3 cellular contexts compared by ENCODE assay signal in genomic region chr11:47357985-47358730, GRCh38.
TF ChIP-seq lines count a peak whose summit lies in the region.

No MANE protein-coding gene starts in this region.

TF ChIP-seq in GM12891, 5 proteins besides CTCF, POLR2A, EP300 and RAD21:
- TF ChIP-seq POLR2AphosphoS5 (IDR thresholded peaks at IDR 0.05; ENCODE audit: low read depth, low read length) (no peak), PAX5 (IDR thresholded peaks at IDR 0.05; ENCODE audit: insufficient read depth, low read length, severe bottlenecking) (no peak), POU2F2 (IDR thresholded peaks at IDR 0.05; ENCODE audit: low read depth, low read length) (no peak), SPI1 (IDR thresholded peaks at IDR 0.05; ENCODE audit: low read depth, low read length) (no peak), TAF1 (IDR thresholded peaks at IDR 0.05; ENCODE audit: low read depth, low read length) (no peak)
TF ChIP-seq in GM12891: peak in this region for 0.

TF ChIP-seq in IMR-90, 13 proteins besides CTCF, POLR2A, EP300 and RAD21:
- TF ChIP-seq SMC3 (IDR thresholded peaks at IDR 0.05; ENCODE audit: low read depth, low read length) (no peak), USF2 (IDR thresholded peaks at IDR 0.05; ENCODE audit: low read depth, low read length) (no peak), RCOR1 (IDR thresholded peaks at IDR 0.05; ENCODE audit: insufficient replicate concordance, low read length) (no peak), RFX5 (IDR thresholded peaks at IDR 0.05; ENCODE audit: low read depth, low read length) (no peak), MAZ (IDR thresholded peaks at IDR 0.05; ENCODE audit: borderline replicate concordance, low read depth, low read length) (no peak), MXI1 (IDR thresholded peaks at IDR 0.05; ENCODE audit: borderline replicate concordance, low read depth, low read length) (no peak), CEBPB (IDR thresholded peaks at IDR 0.05; ENCODE audit: low read depth, low read length) (no peak), FOS (IDR thresholded peaks at IDR 0.05; ENCODE audit: low read depth, low read length) (no peak), BHLHE40 (IDR thresholded peaks at IDR 0.05; ENCODE audit: low read depth, low read length) (no peak), CHD1 (IDR thresholded peaks at IDR 0.05; ENCODE audit: low read depth, low read length) (no peak), NFE2L2 (IDR thresholded peaks at IDR 0.05; ENCODE audit: low read depth, low read length) (no peak)
TF ChIP-seq in IMR-90: peak in this region for 0.

TF ChIP-seq in H1, 55 proteins besides CTCF, POLR2A, EP300 and RAD21:
- TF ChIP-seq SUZ12 (IDR thresholded peaks at IDR 0.05; ENCODE audit: low read length) = no peak
- TF ChIP-seq HDAC6 (IDR thresholded peaks at IDR 0.05; ENCODE audit: low read depth, low read length) = no peak
- TF ChIP-seq RFX5 (IDR thresholded peaks at IDR 0.05; ENCODE audit: borderline replicate concordance, low read depth, low read length) = no peak
- no peak for TF ChIP-seq ATF3 (IDR thresholded peaks at IDR 0.05; ENCODE audit: insufficient read depth, low read depth, low read length)
- TF ChIP-seq SIX5 (IDR thresholded peaks at IDR 0.05; ENCODE audit: low read depth, low read length) = no peak
- TF ChIP-seq POU5F1 (IDR thresholded peaks at IDR 0.05; ENCODE audit: low read depth, low read length) = no peak
- no peak for TF ChIP-seq TAF7 (optimal IDR thresholded peaks at IDR 0.05; ENCODE audit: borderline replicate concordance, low read depth, low read length)
- TF ChIP-seq NRF1 (IDR thresholded peaks at IDR 0.05; ENCODE audit: low read depth, low read length) = no peak
- no peak for TF ChIP-seq ASH2L (IDR thresholded peaks at IDR 0.05; ENCODE audit: low read length)
- TF ChIP-seq ATF2 (IDR thresholded peaks at IDR 0.05; ENCODE audit: low read length) = no peak
- TF ChIP-seq TAF1 (IDR thresholded peaks at IDR 0.05; ENCODE audit: low read depth, low read length) = no peak
- no peak for TF ChIP-seq EGR1 (IDR thresholded peaks at IDR 0.05; ENCODE audit: borderline replicate concordance, low read depth, low read length)
- no peak for TF ChIP-seq USF2 (IDR thresholded peaks at IDR 0.05; ENCODE audit: low read length)
- TF ChIP-seq BACH1 (IDR thresholded peaks at IDR 0.05; ENCODE audit: low read length) = no peak
- no peak for TF ChIP-seq NANOG (IDR thresholded peaks at IDR 0.05; ENCODE audit: insufficient read depth, low read depth, low read length, poor library complexity, severe bottlenecking)
- TF ChIP-seq KDM1A (IDR thresholded peaks at IDR 0.05; ENCODE audit: borderline replicate concordance, low read length) = no peak
- no peak for TF ChIP-seq SIN3A (conservative IDR thresholded peaks at IDR 0.05 in 1 of 2, IDR thresholded peaks at IDR 0.05 in 1 of 2; ENCODE audit: low read depth in 1 of 2, low read length in 2 of 2)
- no peak for TF ChIP-seq CBX5 (IDR thresholded peaks at IDR 0.05; ENCODE audit: low read depth, low read length)
- no peak for TF ChIP-seq RBBP5 (IDR thresholded peaks at IDR 0.05; ENCODE audit: borderline replicate concordance, low read depth, low read length)
